34 cellular contexts compared by ENCODE assay signal in genomic region chr1:30095051-30095450, GRCh38.
"Had no signal": no experiment of that assay in that cellular context is flagged by ENCODE, and none has a peak within 500 bp of the region (broad histone marks: within the 10 kb centered on the region; RNA-seq: fewer than 3 reads in every experiment).

No MANE protein-coding gene starts in this region.

- H3K9ac ChIP-seq: KMS-11 had no signal

- H3K36me3 ChIP-seq: MG63 had no signal

- DNase-seq: Karpas-422, Kasumi-1, MG63, MM.1S, MV-4-11, NCI-H1048, NCI-H1092, NCI-H1092 treated with DMSO at 0.1 percent for 48 hours, NCI-H1105, NCI-H1105 treated with DMSO at 0.1 percent for 48 hours, NCI-H1417, NCI-H1417 treated with DMSO at 0.1 percent for 48 hours, NCI-H1436, NCI-H1436 treated with DMSO at 0.1 percent for 48 hours, NCI-H146, NCI-H1694, NCI-H1694 treated with DMSO at 0.1 percent for 48 hours, NCI-H187, NCI-H187 treated with DMSO at 0.1 percent for 48 hours, NCI-H1930, NCI-H2029, NCI-H2029 treated with DMSO at 0.1 percent for 48 hours, NCI-H2081, NCI-H2081 treated with DMSO at 0.1 percent for 48 hours, NCI-H2107, NCI-H2171, NCI-H2171 treated with DMSO at 0.1 percent for 48 hours, NCI-H2227 treated with DMSO at 0.1 percent for 48 hours, NCI-H226, NCI-H345, NCI-H446, NCI-H446 treated with DMSO at 0.1 percent for 48 hours, NCI-H510A had no signal

- H3K9me3 ChIP-seq: MG63 had no signal

- H3K27me3 ChIP-seq: MG63 had no signal

- H3K4me2 ChIP-seq: KMS-11 had no signal

- H3K27ac ChIP-seq: KMS-11 had no signal

- H3K4me3 ChIP-seq: MG63 had no signal
